Comparison of ENCODE assay signal across 1 cellular context in genomic region chr16:24516900-24517669, GRCh38.
TF ChIP-seq lines count a peak whose summit lies in the region.

No MANE protein-coding gene starts in this region.

TF ChIP-seq in HepG2, 621 proteins besides CTCF, POLR2A, EP300 and RAD21 (continued from another document and continues in another):
- TF ChIP-seq ZNF275 (CRISPR knock-in tag; IDR thresholded peaks at IDR 0.05; ENCODE audit: borderline replicate concordance) (no peak), ZNF572 (CRISPR knock-in tag; IDR thresholded peaks at IDR 0.05) (no peak), ETS1 (CRISPR knock-in tag; IDR thresholded peaks at IDR 0.05) (no peak), ARID5B (CRISPR knock-in tag; IDR thresholded peaks at IDR 0.05) (peak; percentile 32; the same call in 1 of the 2 replicates), ZNF609 (CRISPR knock-in tag; IDR thresholded peaks at IDR 0.05; ENCODE audit: borderline replicate concordance) (no peak; the same call in 1 of the 2 replicates), EEA1 (CRISPR knock-in tag; IDR thresholded peaks at IDR 0.05; ENCODE audit: borderline replicate concordance) (no peak), SAFB2 (CRISPR knock-in tag; IDR thresholded peaks at IDR 0.05; ENCODE audit: borderline replicate concordance, low read depth) (no peak), ZNF550 (CRISPR knock-in tag; IDR thresholded peaks at IDR 0.05; ENCODE audit: borderline replicate concordance) (no peak), ZNF660 (CRISPR knock-in tag; IDR thresholded peaks at IDR 0.05; ENCODE audit: borderline replicate concordance, low read depth) (no peak), HNRNPLL (IDR thresholded peaks at IDR 0.05; ENCODE audit: low read depth, low read length, poor library complexity, severe bottlenecking) (no peak), FOXA1 (IDR thresholded peaks at IDR 0.05) (no peak), FOXA1 (CRISPR knock-in tag; IDR thresholded peaks at IDR 0.05) (peak; percentile 48; the same call in 1 of the 2 replicates), LCORL (IDR thresholded peaks at IDR 0.05) (no peak), LCORL (CRISPR knock-in tag; IDR thresholded peaks at IDR 0.05) (peak; percentile 52), ZNF589 (CRISPR knock-in tag; conservative IDR thresholded peaks at IDR 0.05) (no peak), MXI1 (IDR thresholded peaks at IDR 0.05; ENCODE audit: borderline replicate concordance, low read depth, low read length) (no peak; the same call in 2 of the 3 replicates), CHCHD3 (CRISPR knock-in tag; IDR thresholded peaks at IDR 0.05) (0 out of 2 replicates have a peak, but pooled peaks have one; percentile 25), ZMYM2 (CRISPR knock-in tag; IDR thresholded peaks at IDR 0.05) (peak; percentile 70), NFE2L2 (IDR thresholded peaks at IDR 0.05; ENCODE audit: low read length) (no peak), PREB (CRISPR knock-in tag; IDR thresholded peaks at IDR 0.05) (no peak), ZNF530 (CRISPR knock-in tag; IDR thresholded peaks at IDR 0.05; ENCODE audit: low read depth) (no peak), ZNF34 (CRISPR knock-in tag; IDR thresholded peaks at IDR 0.05; ENCODE audit: borderline replicate concordance) (no peak), ZNF674 (CRISPR knock-in tag; IDR thresholded peaks at IDR 0.05; ENCODE audit: low read depth) (no peak), JDP2 (CRISPR knock-in tag; IDR thresholded peaks at IDR 0.05; ENCODE audit: borderline replicate concordance) (no peak), ZNF501 (CRISPR knock-in tag; IDR thresholded peaks at IDR 0.05) (0 out of 2 replicates have a peak, but pooled peaks have one; percentile 35), CREM (IDR thresholded peaks at IDR 0.05) (no peak), CREM (CRISPR knock-in tag; IDR thresholded peaks at IDR 0.05) (no peak), RBFOX2 (IDR thresholded peaks at IDR 0.05; ENCODE audit: low read depth, low read length) (no peak), TCF12 (IDR thresholded peaks at IDR 0.05) (no peak), TCF12 (CRISPR knock-in tag; IDR thresholded peaks at IDR 0.05) (no peak), NR3C1 (CRISPR knock-in tag; IDR thresholded peaks at IDR 0.05) (no peak), HNF1B (CRISPR knock-in tag; IDR thresholded peaks at IDR 0.05) (peak; percentile 33; the same call in 1 of the 2 replicates), ZNF773 (CRISPR knock-in tag; IDR thresholded peaks at IDR 0.05; ENCODE audit: borderline replicate concordance) (no peak), ATM (IDR thresholded peaks at IDR 0.05; ENCODE audit: borderline replicate concordance) (no peak), HMG20A (CRISPR knock-in tag; IDR thresholded peaks at IDR 0.05; ENCODE audit: borderline replicate concordance) (no peak), KDM5B (CRISPR knock-in tag; IDR thresholded peaks at IDR 0.05; ENCODE audit: borderline replicate concordance) (no peak), ZNF770 (CRISPR knock-in tag; IDR thresholded peaks at IDR 0.05) (peak; percentile 87), ZNF468 (CRISPR knock-in tag; IDR thresholded peaks at IDR 0.05) (no peak), MEIS1 (CRISPR knock-in tag; IDR thresholded peaks at IDR 0.05; ENCODE audit: borderline replicate concordance) (no peak), NFYB (CRISPR knock-in tag; IDR thresholded peaks at IDR 0.05) (no peak), RARA (CRISPR knock-in tag; IDR thresholded peaks at IDR 0.05) (no peak), NCOR1 (IDR thresholded peaks at IDR 0.05; ENCODE audit: borderline replicate concordance, low read length) (no peak), MTERF4 (CRISPR knock-in tag; IDR thresholded peaks at IDR 0.05) (no peak), HOXA9 (CRISPR knock-in tag; IDR thresholded peaks at IDR 0.05; ENCODE audit: borderline replicate concordance) (no peak), GATA4 (IDR thresholded peaks at IDR 0.05; ENCODE audit: borderline replicate concordance, low read depth) (no peak), JUN (CRISPR knock-in tag; IDR thresholded peaks at IDR 0.05) (no peak), ZNF737 (CRISPR knock-in tag; IDR thresholded peaks at IDR 0.05; ENCODE audit: borderline replicate concordance) (no peak; the same call in 1 of the 2 replicates)
